Comparison of ENCODE assay signal across 7 cellular contexts in the genomic region with DNA sequence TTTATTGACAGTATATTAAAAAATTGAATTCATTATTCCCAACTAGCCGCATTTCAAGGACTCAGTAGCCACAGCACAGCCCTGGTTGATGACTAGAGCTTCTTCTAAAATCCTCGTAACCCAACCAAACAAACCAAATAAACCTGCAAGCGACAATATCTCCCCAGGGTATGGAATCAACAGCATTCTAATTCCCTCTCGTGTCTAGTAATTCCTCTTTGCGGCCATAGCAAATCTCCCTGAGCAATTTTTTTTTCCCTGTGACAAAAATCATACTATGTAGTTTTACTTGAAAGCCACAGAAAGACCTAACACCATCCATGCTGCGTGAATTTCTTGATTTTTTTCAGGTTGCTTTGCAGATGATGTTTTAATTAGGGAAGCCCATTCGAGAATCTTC.
"Had no signal": no experiment of that assay in that cellular context is flagged by ENCODE, and none has a peak within 500 bp of the region (broad histone marks: within the 10 kb centered on the region; RNA-seq: fewer than 3 reads in every experiment).

No MANE protein-coding gene starts in this region.

- H3K27ac Mint-ChIP-seq: activated naive CD8-positive, alpha-beta T cell had no signal

- H3K27ac ChIP-seq: brain microvascular endothelial cell, heart right ventricle had no signal

- H3K9me3 ChIP-seq: heart right ventricle had no signal

- H3K4me3 Mint-ChIP-seq: activated naive CD8-positive, alpha-beta T cell; naive thymus-derived CD8-positive, alpha-beta T cell had no signal

- H3K36me3 ChIP-seq: brain microvascular endothelial cell, heart right ventricle had no signal

- H3K4me1 Mint-ChIP-seq: naive thymus-derived CD8-positive, alpha-beta T cell had no signal

- H3K4me3 ChIP-seq: heart right ventricle had no signal

- H3K27me3 ChIP-seq: brain microvascular endothelial cell, heart right ventricle had no signal

- H3K36me3 Mint-ChIP-seq: activated naive CD8-positive, alpha-beta T cell; naive thymus-derived CD8-positive, alpha-beta T cell had no signal

- H3K27me3 Mint-ChIP-seq: activated naive CD8-positive, alpha-beta T cell; naive thymus-derived CD8-positive, alpha-beta T cell had no signal

- DNase-seq: activated CD4-positive, alpha-beta T cell treated with anti-CD3 and anti-CD28 coated beads, Interleukin-2, amount 50 U/mL, for 1 hour; activated effector memory CD4-positive, alpha-beta T cell treated with anti-CD3 and anti-CD28 coated beads, Interleukin-2, amount 50 U/mL, for 16 hours; naive thymus-derived CD8-positive, alpha-beta T cell; T-helper 2 cell had no signal
